9 cellular contexts compared by ENCODE assay signal in genomic region chr5:172931001-172931536, GRCh38. TPM values are rescaled to one million over a fixed set of nuclear protein-coding genes. Genes with fewer than 3 reads are reported as not detected.
DNase-seq lines count a peak whose midpoint lies in the region; TF ChIP-seq lines count a peak whose summit lies in the region.
"Had no signal": no experiment of that assay in that cellular context is flagged by ENCODE, and none has a peak within 500 bp of the region (broad histone marks: within the 10 kb centered on the region; RNA-seq: fewer than 3 reads in every experiment).

No MANE protein-coding gene starts in this region.

- H3K4me3 Mint-ChIP-seq in glutamatergic neuron (ENCODE audit: unreplicated experiment), result no peak overlapping the region
- no peak overlapping the region for H3K4me3 Mint-ChIP-seq in activated naive CD4-positive, alpha-beta T cell treated with anti-CD3 and anti-CD28 coated beads for 36 hours

- peaks cover 45% of the 10 kb centered on the region for H3K4me1 Mint-ChIP-seq in glutamatergic neuron (ENCODE audit: low read depth, unreplicated experiment)
- no peaks in the 10 kb centered on the region for H3K4me1 Mint-ChIP-seq in activated naive CD4-positive, alpha-beta T cell treated with anti-CD3 and anti-CD28 coated beads for 36 hours (ENCODE audit: low read depth)

- DNase-seq in GM04503 (ENCODE audit: low read depth) (peak; percentile 83), SW 1271 (lab: John Stamatoyannopoulos, UW) (peak; percentile 81 to 84), glutamatergic neuron (no peak), NCI-H2081 (lab: John Stamatoyannopoulos, UW) (no peak), hippocampal formation (lab: John Stamatoyannopoulos, UW) (no peak), LoVo (ENCODE audit: low spot score) (no peak)
- DNase-seq in activated naive CD4-positive, alpha-beta T cell treated with anti-CD3 and anti-CD28 coated beads for 36 hours, result no peak
- DNase-seq: NCI-H2171 had no signal

- TF ChIP-seq CTCF in glutamatergic neuron (IDR thresholded peaks at IDR 0.05; ENCODE audit: partially characterized antibody, unreplicated experiment), result no peak

- no peak overlapping the region for H3K4me3 ChIP-seq in skin epidermis

- H3K27me3 Mint-ChIP-seq in glutamatergic neuron (ENCODE audit: unreplicated experiment), result peaks cover 2% of the 10 kb centered on the region
- H3K27me3 Mint-ChIP-seq in activated naive CD4-positive, alpha-beta T cell treated with anti-CD3 and anti-CD28 coated beads for 36 hours (ENCODE audit: low read depth), result no peaks in the 10 kb centered on the region

- peak overlapping the region in 11 of 21 experiments; percentile 17 to 74 (median 54) for H3K27ac ChIP-seq in skin epidermis

- H3K27ac Mint-ChIP-seq in glutamatergic neuron (ENCODE audit: unreplicated experiment), result peak overlapping the region; percentile 43
- no peak overlapping the region for H3K27ac Mint-ChIP-seq in activated naive CD4-positive, alpha-beta T cell treated with anti-CD3 and anti-CD28 coated beads for 36 hours

- H3K9me3 Mint-ChIP-seq in glutamatergic neuron (ENCODE audit: unreplicated experiment), result peaks cover 11% of the 10 kb centered on the region
- H3K9me3 Mint-ChIP-seq in activated naive CD4-positive, alpha-beta T cell treated with anti-CD3 and anti-CD28 coated beads for 36 hours, result no peaks in the 10 kb centered on the region

- H3K36me3 Mint-ChIP-seq in glutamatergic neuron (ENCODE audit: unreplicated experiment), result peaks cover 5% of the 10 kb centered on the region
- no peaks in the 10 kb centered on the region for H3K36me3 Mint-ChIP-seq in activated naive CD4-positive, alpha-beta T cell treated with anti-CD3 and anti-CD28 coated beads for 36 hours (ENCODE audit: low read depth)

- CTCF ChIA-PET in activated naive CD4-positive, alpha-beta T cell treated with anti-CD3 and anti-CD28 coated beads for 36 hours (lab: Charles Lee), result interaction anchor here (0.7 to 15.8 kb wide), 15 partner anchors 22 to 266 kb away, joined by 3 to 274 read pairs (median 6); partner anchors contain the start of genes DUSP1 and RPL26L1

- intact Hi-C loops in activated naive CD4-positive, alpha-beta T cell treated with anti-CD3 and anti-CD28 coated beads for 36 hours (cut with micrococcal nuclease), result loop anchor here (10.0 kb wide), 1 partner anchor 456 kb away; no protein-coding TSS in a partner anchor

RNA-seq across cellular contexts. Expression of gene RPL26L1, which starts 28.2 kb away (rescaled TPM):
- 50.6 TPM for total RNA-seq in glutamatergic neuron (ENCODE audit: unreplicated experiment)
- 10 to 100 TPM; 75.4 to 82.7 TPM for total RNA-seq in activated naive CD4-positive, alpha-beta T cell treated with anti-CD3 and anti-CD28 coated beads for 36 hours

RNA-seq across cellular contexts. Expression of gene ATP6V0E1, which starts 52.5 kb away (rescaled TPM):
- total RNA-seq in glutamatergic neuron (ENCODE audit: unreplicated experiment), result 95.3 TPM
- 10 to 100 TPM; 70.9 to 71.9 TPM for total RNA-seq in activated naive CD4-positive, alpha-beta T cell treated with anti-CD3 and anti-CD28 coated beads for 36 hours

Comparison
In these comparisons a context has a peak if more than half of its experiments do, and no peak if none do; other contexts are left out.
1. DNase-seq: peak in GM04503 (single experiment) and SW 1271 (2 of 2); none in glutamatergic neuron (single experiment), NCI-H2081 (0 of 2), activated naive CD4-positive, alpha-beta T cell treated with anti-CD3 and anti-CD28 coated beads for 36 hours (single experiment), hippocampal formation (0 of 2) and LoVo (single experiment).